Comparison of ENCODE assay signal across 28 cellular contexts in the genomic region with DNA sequence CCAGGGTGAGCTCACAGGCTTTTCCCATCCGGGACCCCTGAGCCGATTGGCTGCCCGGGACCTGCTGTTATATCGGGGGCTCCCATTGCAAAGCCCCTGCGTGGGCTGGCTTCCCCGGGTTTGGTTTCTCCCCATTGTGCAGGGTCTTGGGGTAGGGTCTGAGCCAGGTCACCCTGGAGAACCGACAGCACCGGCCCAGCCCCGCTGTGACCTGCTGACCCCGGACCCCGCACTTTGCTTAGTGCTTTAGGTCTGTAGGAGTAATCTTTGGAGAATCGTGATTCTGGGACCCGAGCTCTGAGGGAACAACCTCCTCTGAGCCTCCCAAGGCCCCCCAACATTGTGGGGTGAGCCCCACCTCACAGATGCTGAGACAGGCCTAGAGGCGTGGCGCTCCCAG.
"Had no signal": no experiment of that assay in that cellular context is flagged by ENCODE, and none has a peak within 500 bp of the region (broad histone marks: within the 10 kb centered on the region; RNA-seq: fewer than 3 reads in every experiment).

No MANE protein-coding gene starts in this region.

- H3K36me3 ChIP-seq: colonic mucosa, esophagus muscularis mucosa, esophagus squamous epithelium, gastrocnemius medialis, gastroesophageal sphincter, heart left ventricle, heart right ventricle had no signal

- H3K27me3 ChIP-seq: colonic mucosa, foreskin keratinocyte had no signal

- H3K27ac ChIP-seq: colonic mucosa, coronary artery, dorsolateral prefrontal cortex, epithelial cell of prostate, esophagus muscularis mucosa, esophagus squamous epithelium, foreskin keratinocyte, gastrocnemius medialis, gastroesophageal sphincter, heart left ventricle, heart right ventricle had no signal

- FAIRE-seq: colon, endometrium, endothelial cell of umbilical vein, frontal cortex had no signal

- H3K4me3 ChIP-seq: colonic mucosa, coronary artery, dorsolateral prefrontal cortex, esophagus muscularis mucosa, esophagus squamous epithelium, gastrocnemius medialis, gastroesophageal sphincter, heart left ventricle, heart right ventricle had no signal

- H3K9me3 ChIP-seq: colonic mucosa, esophagus muscularis mucosa, esophagus squamous epithelium, gastrocnemius medialis, gastroesophageal sphincter, heart left ventricle, heart right ventricle had no signal

- DNase-seq: colonic mucosa; cortex of kidney; dermis blood vessel endothelial cell; dorsolateral prefrontal cortex; effector CD4-positive, alpha-beta T cell; effector CD8-positive, alpha-beta T cell; effector memory CD4-positive, alpha-beta T cell; effector memory CD8-positive, alpha-beta T cell; endodermal cell; erythroblast; esophagus squamous epithelium; foreskin fibroblast; foreskin keratinocyte; foreskin melanocyte; gastrocnemius medialis; glutamatergic neuron; head of caudate nucleus; heart left ventricle; heart right ventricle had no signal

- H3K4me1 ChIP-seq: colonic mucosa, esophagus muscularis mucosa, esophagus squamous epithelium, foreskin keratinocyte, gastrocnemius medialis, gastroesophageal sphincter, heart left ventricle, heart right ventricle had no signal

- ATAC-seq: effector memory CD8-positive, alpha-beta T cell; esophagus mucosa; foreskin keratinocyte; gastrocnemius medialis; gastroesophageal sphincter; heart left ventricle; heart right ventricle had no signal
